In the genomic region with DNA sequence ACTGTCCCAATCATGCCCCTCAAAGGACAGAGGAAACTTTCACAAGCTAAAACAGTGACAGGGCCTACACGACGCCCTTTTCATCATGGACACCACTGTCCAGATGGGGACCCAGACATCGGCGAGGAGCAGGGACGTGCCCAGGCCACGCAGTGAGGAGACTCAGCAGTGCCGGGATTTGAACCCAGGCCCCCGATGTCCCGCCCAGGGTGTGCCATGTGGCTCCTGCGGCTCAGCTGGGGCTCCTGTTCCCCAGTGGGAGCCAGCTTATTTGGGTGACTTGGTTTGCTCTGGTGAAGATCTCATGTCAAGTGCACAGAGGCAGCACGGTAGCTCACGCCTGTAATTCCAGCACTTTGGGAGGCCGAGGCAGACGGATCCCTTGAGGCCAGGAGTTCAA, we compare ENCODE assay signal across 24 cellular contexts.
DNase-seq lines count a peak whose midpoint lies in the region; ATAC-seq and TF ChIP-seq lines count a peak whose summit lies in the region.
"Had no signal": no experiment of that assay in that cellular context is flagged by ENCODE, and none has a peak within 500 bp of the region (broad histone marks: within the 10 kb centered on the region; RNA-seq: fewer than 3 reads in every experiment).

No MANE protein-coding gene starts in this region.

- no CpG with 5 or more reads among the region's 14 CpGs for WGBS in neuronal stem cell (ENCODE audit: extremely low coverage in 2 of 2, insufficient read length in 2 of 2, insufficient replicate concordance in 1 of 2), 2 donors

- peak overlapping the region; percentile 21 for H3K27ac Mint-ChIP-seq in stimulated activated naive CD8-positive, alpha-beta T cell treated with anti-CD3 and anti-CD28 coated beads, Interleukin-15, Interleukin-2, amounts not matched to agents 100 ng/mL and 50 ng/mL, for 24 hours
- peak overlapping the region; percentile 68 to 81 for H3K27ac Mint-ChIP-seq in effector memory CD8-positive, alpha-beta T cell
- H3K27ac Mint-ChIP-seq in Caco-2 (ENCODE audit: unreplicated experiment), result no peak overlapping the region
- H3K27ac Mint-ChIP-seq: activated T-helper 1 cell treated with anti-CD3 and anti-CD28 coated beads, Interleukin-12 subunit alpha, Interleukin-12 subunit beta, Interleukin-2, Interleukin-4 antibody, amounts not matched to agents 30 ng/mL and 10 ng/mL and 1 ng/mL, durations not matched to agents 14 hours and 24 hours and 36 hours had no signal

- no peak overlapping the region for H4K8ac ChIP-seq in neuronal stem cell (ENCODE audit: low read depth, low read length)

- H3K4me3 ChIP-seq in neuronal stem cell (ENCODE audit: low read length in 2 of 2) (no peak overlapping the region), Caco-2 (ENCODE audit: low read depth, low read length) (no peak overlapping the region)
- H3K4me3 ChIP-seq: breast epithelium, psoas muscle, sigmoid colon, SJSA1 had no signal

- H3K79me1 ChIP-seq in neuronal stem cell (ENCODE audit: low read depth, low read length), result no peaks in the 10 kb centered on the region

- no peak overlapping the region for H2BK120ac ChIP-seq in neuronal stem cell (ENCODE audit: low read depth, low read length)

- H3K27ac ChIP-seq in neuronal stem cell (replicated peaks; ENCODE audit: low read length), result no peak overlapping the region
- H3K27ac ChIP-seq: breast epithelium, psoas muscle, SJSA1 had no signal

- H3K36me3 Mint-ChIP-seq in stimulated activated naive CD8-positive, alpha-beta T cell treated with anti-CD3 and anti-CD28 coated beads, Interleukin-15, Interleukin-2, amounts not matched to agents 100 ng/mL and 50 ng/mL, for 24 hours (ENCODE audit: low read depth), result peaks cover 36% of the 10 kb centered on the region
- H3K36me3 Mint-ChIP-seq in effector memory CD8-positive, alpha-beta T cell (ENCODE audit: insufficient read depth), result peaks cover 60% of the 10 kb centered on the region
- peaks cover 15% of the 10 kb centered on the region for H3K36me3 Mint-ChIP-seq in Caco-2 (ENCODE audit: insufficient read depth, unreplicated experiment)
- H3K36me3 Mint-ChIP-seq: WTC11 had no signal

- H4K91ac ChIP-seq in neuronal stem cell (ENCODE audit: low read depth, low read length, poor library complexity), result no peak overlapping the region

- no peaks in the 10 kb centered on the region for H3K27me3 ChIP-seq in neuronal stem cell (ENCODE audit: control insufficient read depth in 3 of 3, insufficient read depth in 3 of 3, low read depth in 1 of 3, low read length in 3 of 3)
- H3K27me3 ChIP-seq in Caco-2 (replicated peaks; ENCODE audit: control insufficient read depth, insufficient read depth, low read length), result no peaks in the 10 kb centered on the region
- H3K27me3 ChIP-seq: breast epithelium, neutrophil, sigmoid colon, SJSA1 had no signal

- H3K27me3 Mint-ChIP-seq in stimulated activated naive CD8-positive, alpha-beta T cell treated with anti-CD3 and anti-CD28 coated beads, Interleukin-15, Interleukin-2, amounts not matched to agents 100 ng/mL and 50 ng/mL, for 24 hours, result no peaks in the 10 kb centered on the region
- no peaks in the 10 kb centered on the region for H3K27me3 Mint-ChIP-seq in effector memory CD8-positive, alpha-beta T cell
- H3K27me3 Mint-ChIP-seq in Caco-2 (ENCODE audit: insufficient read depth, unreplicated experiment), result no peaks in the 10 kb centered on the region
- H3K27me3 Mint-ChIP-seq: activated CD4-positive, alpha-beta T cell treated with anti-CD3 and anti-CD28 coated beads, Interleukin-2, amount 10 ng/mL, durations not matched to agents 7 days and 5 days; activated naive CD4-positive, alpha-beta T cell treated with anti-CD3 and anti-CD28 coated beads, Interleukin-2, amount 10 ng/mL, durations not matched to agents 7 days and 5 days; B cell; memory B cell had no signal

- no peak for DNase-seq in stimulated activated naive CD8-positive, alpha-beta T cell treated with anti-CD3 and anti-CD28 coated beads, Interleukin-15, Interleukin-2, amounts not matched to agents 100 U/mL and 50 U/mL, for 24 hours
- DNase-seq in effector memory CD8-positive, alpha-beta T cell, result no peak
- DNase-seq in neuronal stem cell (ENCODE audit: low spot score) (no peak), Caco-2 (no peak)
- DNase-seq: activated CD4-positive, alpha-beta T cell treated with anti-CD3 and anti-CD28 coated beads, Interleukin-2, amount 10 ng/mL, durations not matched to agents 7 days and 5 days; activated naive CD4-positive, alpha-beta T cell treated with anti-CD3 and anti-CD28 coated beads, Interleukin-2, amount 10 ng/mL, durations not matched to agents 7 days and 5 days; hypothalamus; KBM-7; NCI-H1092 treated with DMSO at 0.1 percent for 48 hours; NCI-H187 treated with DMSO at 0.1 percent for 48 hours; NCI-H510A treated with DMSO at 0.1 percent for 48 hours; psoas muscle; sigmoid colon; stimulated activated CD4-positive, alpha-beta T cell treated with anti-CD3 and anti-CD28 coated beads, Interleukin-4, amount 100 ng/mL, for 4 hours had no signal

- peak overlapping the region; percentile 53 for H2AK5ac ChIP-seq in neuronal stem cell (ENCODE audit: low read depth, low read length)

- no peak overlapping the region for H3K4ac ChIP-seq in neuronal stem cell (ENCODE audit: low read length)

- H3K4me1 Mint-ChIP-seq in stimulated activated naive CD8-positive, alpha-beta T cell treated with anti-CD3 and anti-CD28 coated beads, Interleukin-15, Interleukin-2, amounts not matched to agents 100 ng/mL and 50 ng/mL, for 24 hours (ENCODE audit: low read depth), result peaks cover 58% of the 10 kb centered on the region
- H3K4me1 Mint-ChIP-seq in effector memory CD8-positive, alpha-beta T cell (ENCODE audit: low read depth in 2 of 2), result peaks cover 28 to 47% of the 10 kb centered on the region in 2 donors
- H3K4me1 Mint-ChIP-seq in Caco-2 (ENCODE audit: low read depth, unreplicated experiment), result peaks cover 7% of the 10 kb centered on the region

- no peak overlapping the region for H3K4me3 Mint-ChIP-seq in stimulated activated naive CD8-positive, alpha-beta T cell treated with anti-CD3 and anti-CD28 coated beads, Interleukin-15, Interleukin-2, amounts not matched to agents 100 ng/mL and 50 ng/mL, for 24 hours
- no peak overlapping the region for H3K4me3 Mint-ChIP-seq in effector memory CD8-positive, alpha-beta T cell
- no peak overlapping the region for H3K4me3 Mint-ChIP-seq in Caco-2 (ENCODE audit: unreplicated experiment)
- H3K4me3 Mint-ChIP-seq: activated CD4-positive, alpha-beta T cell treated with anti-CD3 and anti-CD28 coated beads, Interleukin-2, amount 10 ng/mL, durations not matched to agents 7 days and 5 days; activated naive CD4-positive, alpha-beta T cell treated with anti-CD3 and anti-CD28 coated beads, Interleukin-2, amount 10 ng/mL, durations not matched to agents 7 days and 5 days; activated T-helper 1 cell treated with anti-CD3 and anti-CD28 coated beads, Interleukin-12 subunit alpha, Interleukin-12 subunit beta, Interleukin-2, Interleukin-4 antibody, amounts not matched to agents 30 ng/mL and 10 ng/mL and 1 ng/mL, durations not matched to agents 14 hours and 24 hours and 36 hours; B cell; memory B cell; WTC11 had no signal

- no peak overlapping the region for H2BK15ac ChIP-seq in neuronal stem cell (ENCODE audit: low read length)

- BruUV-seq in Caco-2 (replicated peaks; lab: Mats Ljungman, UMichigan), result no TSS peak

- H2BK5ac ChIP-seq in neuronal stem cell (ENCODE audit: low read length), result no peak overlapping the region

- no peak overlapping the region for H3K4me2 ChIP-seq in neuronal stem cell (ENCODE audit: insufficient read depth, low read length, poor library complexity, severe bottlenecking)

- no peaks in the 10 kb centered on the region for H3K9me3 ChIP-seq in neuronal stem cell (replicated peaks in 1 of 2; ENCODE audit: control insufficient read depth in 2 of 2, insufficient read depth in 1 of 2, low read depth in 1 of 2, low read length in 2 of 2)
- H3K9me3 ChIP-seq in Caco-2, result no peaks in the 10 kb centered on the region
- H3K9me3 ChIP-seq: breast epithelium, neutrophil, psoas muscle, sigmoid colon, SJSA1 had no signal

- H3K36me3 ChIP-seq in neuronal stem cell (replicated peaks in 1 of 2; ENCODE audit: control insufficient read depth in 2 of 2, insufficient read depth in 2 of 2, low read length in 2 of 2) (peaks cover 0 to 2% of the 10 kb centered on the region in 2 donors), Caco-2 (ENCODE audit: control insufficient read depth, insufficient read depth, low read length) (no peaks in the 10 kb centered on the region)
- H3K36me3 ChIP-seq: breast epithelium, sigmoid colon had no signal

- no peak overlapping the region for H2AFZ ChIP-seq in neuronal stem cell (ENCODE audit: low read length)

- H3K9me3 Mint-ChIP-seq in stimulated activated naive CD8-positive, alpha-beta T cell treated with anti-CD3 and anti-CD28 coated beads, Interleukin-15, Interleukin-2, amounts not matched to agents 100 ng/mL and 50 ng/mL, for 24 hours, result no peaks in the 10 kb centered on the region
- no peaks in the 10 kb centered on the region for H3K9me3 Mint-ChIP-seq in effector memory CD8-positive, alpha-beta T cell
- H3K9me3 Mint-ChIP-seq in Caco-2 (ENCODE audit: unreplicated experiment), result no peaks in the 10 kb centered on the region
- H3K9me3 Mint-ChIP-seq: activated CD4-positive, alpha-beta T cell treated with anti-CD3 and anti-CD28 coated beads, Interleukin-2, amount 10 ng/mL, durations not matched to agents 7 days and 5 days; activated naive CD4-positive, alpha-beta T cell treated with anti-CD3 and anti-CD28 coated beads, Interleukin-2, amount 10 ng/mL, durations not matched to agents 7 days and 5 days; activated T-helper 1 cell treated with anti-CD3 and anti-CD28 coated beads, Interleukin-12 subunit alpha, Interleukin-12 subunit beta, Interleukin-2, Interleukin-4 antibody, amounts not matched to agents 30 ng/mL and 10 ng/mL and 1 ng/mL, durations not matched to agents 14 hours and 24 hours and 36 hours; memory B cell; WTC11 had no signal

- no peak overlapping the region for H2BK12ac ChIP-seq in neuronal stem cell (ENCODE audit: low read length)

- CTCF ChIA-PET in Caco-2 (lab: Charles Lee), result interaction anchor here (0.9 kb wide), 1 partner anchor 188 kb away, joined by 3 read pairs; no protein-coding TSS in a partner anchor

- H3K9ac ChIP-seq in neuronal stem cell (ENCODE audit: low read depth, low read length, poor library complexity), result peak overlapping the region; percentile 31

- POLR2A ChIA-PET in Caco-2 (lab: Charles Lee), result no interaction called here

- no peak overlapping the region for H3K14ac ChIP-seq in neuronal stem cell (ENCODE audit: low read length)

- no peak for TF ChIP-seq CTCF in Caco-2 (IDR thresholded peaks at IDR 0.05; ENCODE audit: insufficient read depth in 1 of 2, low read depth in 1 of 2, low read length in 1 of 2, severe bottlenecking in 1 of 2, unreplicated experiment in 1 of 2)

- intact Hi-C loops in Caco-2 (cut with micrococcal nuclease; ENCODE audit: unreplicated experiment), result loop anchor here (10.0 kb wide), 1 partner anchor 269 kb away; no protein-coding TSS in a partner anchor

- H3K18ac ChIP-seq in neuronal stem cell (ENCODE audit: low read length), result no peak overlapping the region

- H3K4me1 ChIP-seq in neuronal stem cell (ENCODE audit: control insufficient read depth in 2 of 2, insufficient read depth in 1 of 2, low read depth in 1 of 2, low read length in 2 of 2) (peaks cover 30% of the 10 kb centered on the region in 2 donors), Caco-2 (peaks cover 16% of the 10 kb centered on the region; the same call in 1 of the 2 replicates)

- ATAC-seq in stimulated activated naive CD8-positive, alpha-beta T cell treated with anti-CD3 and anti-CD28 coated beads, Interleukin-15, Interleukin-2, amounts not matched to agents 100 U/mL and 50 U/mL, for 24 hours, result no peak
- no peak for ATAC-seq in effector memory CD8-positive, alpha-beta T cell (replicated peaks)
- ATAC-seq in esophagus mucosa, result no peak
- ATAC-seq in HG02973 (IDR thresholded peaks at IDR 0.05; ENCODE audit: unreplicated experiment), result no peak

- H3K23ac ChIP-seq in neuronal stem cell (ENCODE audit: low read depth, low read length, poor library complexity), result no peak overlapping the region
